In the genomic region with DNA sequence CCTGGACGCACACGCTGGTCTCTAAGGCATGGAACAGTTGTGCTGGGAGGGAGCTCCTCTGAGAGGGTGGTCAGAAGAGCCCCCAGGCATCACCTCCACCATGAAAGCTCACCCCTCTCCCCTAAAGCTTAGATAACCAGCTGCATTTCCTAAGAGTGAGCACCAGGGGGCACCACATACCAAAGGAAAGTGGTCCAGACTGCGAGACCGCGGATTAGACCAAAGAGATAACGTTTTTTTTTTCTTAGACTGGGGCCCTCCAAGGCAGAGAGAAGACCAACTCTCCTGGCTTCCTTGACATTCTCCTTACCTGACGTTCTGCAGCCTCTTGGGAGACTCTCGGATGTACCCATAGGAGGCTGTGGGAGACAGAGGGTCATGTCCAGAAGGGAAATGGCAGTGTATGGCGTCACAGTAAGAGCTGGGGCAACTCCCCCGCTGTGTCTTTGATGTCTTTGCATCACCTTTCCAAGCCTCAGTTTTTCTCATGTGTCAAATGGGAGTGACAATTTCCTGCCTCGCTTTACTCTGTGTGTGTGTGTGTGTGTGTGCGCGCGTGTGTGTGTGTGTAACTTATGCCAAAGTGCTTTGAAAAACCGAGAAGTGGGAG, we compare ENCODE assay signal across 8 cellular contexts.
DNase-seq lines count a peak whose midpoint lies in the region; ATAC-seq and TF ChIP-seq lines count a peak whose summit lies in the region.

No MANE protein-coding gene starts in this region.

- peak; percentile 81 for TF ChIP-seq CTCF in cardiac fibroblast (IDR thresholded peaks at IDR 0.05; ENCODE audit: low read depth, low read length)

- H3K4me3 ChIP-seq in cardiac fibroblast (replicated peaks in 1 of 2; ENCODE audit: low read depth in 2 of 2, low read length in 2 of 2) = no peak overlapping the region

- no peak for ATAC-seq in GM18511 (IDR thresholded peaks at IDR 0.05; ENCODE audit: unreplicated experiment)

- DNase-seq in NK-92 treated with Interleukin-12 subunit alpha and Interleukin-12 subunit beta, amount 100 ng/mL, for 24 hours (lab: John Stamatoyannopoulos, UW) = peak; percentile 29
- no peak for DNase-seq in NK-92 (lab: John Stamatoyannopoulos, UW; ENCODE audit: unreplicated experiment)
- peak; percentile 68 for DNase-seq in NCI-H2107 treated with DMSO at 0.1 percent for 48 hours (lab: John Stamatoyannopoulos, UW; ENCODE audit: unreplicated experiment)
- peak; percentile 48 to 61 (median 51) for DNase-seq in activated CD4-positive, CD25-positive, alpha-beta regulatory T cell (lab: John Stamatoyannopoulos, UW)
- DNase-seq in cardiac fibroblast (ENCODE audit: low read depth in 2 of 2) = peak; percentile 70 to 71
- peak; percentile 60 for DNase-seq in kidney tubule cell (ENCODE audit: low spot score)
- peak; percentile 72 for DNase-seq in stimulated activated CD4-positive, alpha-beta T cell treated with anti-CD3 and anti-CD28 coated beads, Interleukin-4, amount 100 ng/mL, for 1 hour
